Comparison of ENCODE assay signal across 28 cellular contexts in genomic region chr21:14871861-14872260, GRCh38.
"Had no signal": no experiment of that assay in that cellular context is flagged by ENCODE, and none has a peak within 500 bp of the region (broad histone marks: within the 10 kb centered on the region; RNA-seq: fewer than 3 reads in every experiment).

No MANE protein-coding gene starts in this region.

- H3K27me3 Mint-ChIP-seq: activated CD4-positive, alpha-beta T cell treated with anti-CD3 and anti-CD28 coated beads, Interleukin-2, amount 10 ng/mL, durations not matched to agents 7 days and 5 days had no signal

- ATAC-seq: activated naive CD4-positive, alpha-beta T cell treated with anti-CD3 and anti-CD28 coated beads, Interleukin-2, amount 50 U/mL, for 72 hours; activated T-cell treated with anti-CD3 and anti-CD28 coated beads, Interleukin-2, amount 50 U/mL, for 72 hours; gastroesophageal sphincter; WTC11 had no signal

- H3K36me3 ChIP-seq: ascending aorta, breast epithelium, cardiac muscle cell, colonic mucosa, esophagus squamous epithelium, gastroesophageal sphincter had no signal

- H3K9me3 ChIP-seq: ascending aorta, breast epithelium, colonic mucosa, esophagus squamous epithelium, gastroesophageal sphincter had no signal

- H3K4me1 ChIP-seq: ascending aorta, colonic mucosa had no signal

- H3K4me3 ChIP-seq: ascending aorta, breast epithelium, cardiac muscle cell, colonic mucosa, esophagus squamous epithelium, gastroesophageal sphincter had no signal

- H3K36me3 Mint-ChIP-seq: activated naive CD4-positive, alpha-beta T cell treated with anti-CD3 and anti-CD28 coated beads, Interleukin-2, amount 10 ng/mL, durations not matched to agents 7 days and 5 days; activated naive CD4-positive, alpha-beta T cell treated with anti-CD3 and anti-CD28 coated beads, Interleukin-2, amount 50 U/mL, for 72 hours; activated naive CD8-positive, alpha-beta T cell treated with anti-CD3 and anti-CD28 coated beads, Interleukin-2, amount 10 ng/mL, durations not matched to agents 7 days and 5 days; brain; WTC11 had no signal

- H3K27ac ChIP-seq: ascending aorta, breast epithelium, cardiac muscle cell, colonic mucosa, epithelial cell of prostate, esophagus squamous epithelium, gastroesophageal sphincter had no signal

- DNase-seq: activated CD4-positive, alpha-beta memory T cell treated with anti-CD3 and anti-CD28 coated beads, Interleukin-2, amount 10 ng/mL, durations not matched to agents 7 days and 5 days; activated CD4-positive, alpha-beta T cell treated with anti-CD3 and anti-CD28 coated beads for 1 hour; activated CD4-positive, alpha-beta T cell treated with anti-CD3 and anti-CD28 coated beads for 4 hours; activated CD4-positive, alpha-beta T cell treated with anti-CD3 and anti-CD28 coated beads, Interleukin-2, amount 10 ng/mL, durations not matched to agents 7 days and 5 days; activated CD4-positive, alpha-beta T cell treated with anti-CD3 and anti-CD28 coated beads, Interleukin-2, amount 50 U/mL, for 4 hours; activated CD8-positive, alpha-beta memory T cell treated with anti-CD3 and anti-CD28 coated beads, Interleukin-2, amount 50 U/mL, for 48 hours; activated gamma-delta T cell; activated naive CD4-positive, alpha-beta T cell; activated naive CD4-positive, alpha-beta T cell treated with anti-CD3 and anti-CD28 coated beads, Interleukin-2, amount 10 ng/mL, durations not matched to agents 7 days and 5 days; activated naive CD8-positive, alpha-beta T cell treated with anti-CD3 and anti-CD28 coated beads, Interleukin-2, amount 10 ng/mL, durations not matched to agents 7 days and 5 days; activated T-cell treated with anti-CD3 and anti-CD28 coated beads for 4 hours; activated T-cell treated with anti-CD3 and anti-CD28 coated beads, Interleukin-2, amount 50 U/mL, for 24 hours; activated T-cell treated with anti-CD3 and anti-CD28 coated beads, Interleukin-2, amount 50 U/mL, for 72 hours; central memory CD4-positive, alpha-beta T cell; cerebellar nuclear complex; colonic mucosa; effector CD8-positive, alpha-beta T cell; esophagus squamous epithelium; foreskin melanocyte; T-helper 2 cell had no signal

- H3K27ac Mint-ChIP-seq: activated CD4-positive, alpha-beta memory T cell treated with anti-CD3 and anti-CD28 coated beads, Interleukin-2, amount 10 ng/mL, durations not matched to agents 7 days and 5 days; activated CD4-positive, alpha-beta T cell treated with anti-CD3 and anti-CD28 coated beads, Interleukin-2, amount 10 ng/mL, durations not matched to agents 7 days and 5 days; activated naive CD4-positive, alpha-beta T cell treated with anti-CD3 and anti-CD28 coated beads, Interleukin-2, amount 10 ng/mL, durations not matched to agents 7 days and 5 days; activated naive CD4-positive, alpha-beta T cell treated with anti-CD3 and anti-CD28 coated beads, Interleukin-2, amount 50 U/mL, for 72 hours; activated naive CD8-positive, alpha-beta T cell treated with anti-CD3 and anti-CD28 coated beads, Interleukin-2, amount 10 ng/mL, durations not matched to agents 7 days and 5 days; activated T-cell treated with anti-CD3 and anti-CD28 coated beads, Interleukin-2, amount 50 U/mL, for 24 hours; activated T-cell treated with anti-CD3 and anti-CD28 coated beads, Interleukin-2, amount 50 U/mL, for 72 hours; brain; WTC11 had no signal

- H3K4me3 Mint-ChIP-seq: activated CD4-positive, alpha-beta memory T cell treated with anti-CD3 and anti-CD28 coated beads, Interleukin-2, amount 10 ng/mL, durations not matched to agents 7 days and 5 days; activated CD4-positive, alpha-beta T cell treated with anti-CD3 and anti-CD28 coated beads, Interleukin-2, amount 10 ng/mL, durations not matched to agents 7 days and 5 days; activated naive CD4-positive, alpha-beta T cell treated with anti-CD3 and anti-CD28 coated beads, Interleukin-2, amount 10 ng/mL, durations not matched to agents 7 days and 5 days; activated naive CD8-positive, alpha-beta T cell treated with anti-CD3 and anti-CD28 coated beads, Interleukin-2, amount 10 ng/mL, durations not matched to agents 7 days and 5 days; activated T-cell treated with anti-CD3 and anti-CD28 coated beads, Interleukin-2, amount 50 U/mL, for 24 hours; activated T-cell treated with anti-CD3 and anti-CD28 coated beads, Interleukin-2, amount 50 U/mL, for 72 hours; brain; WTC11 had no signal

- H3K9me3 Mint-ChIP-seq: activated CD4-positive, alpha-beta memory T cell treated with anti-CD3 and anti-CD28 coated beads, Interleukin-2, amount 10 ng/mL, durations not matched to agents 7 days and 5 days; activated CD4-positive, alpha-beta T cell treated with anti-CD3 and anti-CD28 coated beads, Interleukin-2, amount 10 ng/mL, durations not matched to agents 7 days and 5 days; activated naive CD4-positive, alpha-beta T cell treated with anti-CD3 and anti-CD28 coated beads, Interleukin-2, amount 10 ng/mL, durations not matched to agents 7 days and 5 days; activated naive CD4-positive, alpha-beta T cell treated with anti-CD3 and anti-CD28 coated beads, Interleukin-2, amount 50 U/mL, for 72 hours; activated naive CD8-positive, alpha-beta T cell treated with anti-CD3 and anti-CD28 coated beads, Interleukin-2, amount 10 ng/mL, durations not matched to agents 7 days and 5 days; activated T-cell treated with anti-CD3 and anti-CD28 coated beads, Interleukin-2, amount 50 U/mL, for 24 hours; activated T-cell treated with anti-CD3 and anti-CD28 coated beads, Interleukin-2, amount 50 U/mL, for 72 hours; brain; WTC11 had no signal

- H3K27me3 ChIP-seq: ascending aorta, breast epithelium, cardiac muscle cell, colonic mucosa, esophagus squamous epithelium, gastroesophageal sphincter had no signal

- H3K4me1 Mint-ChIP-seq: activated CD4-positive, alpha-beta T cell treated with anti-CD3 and anti-CD28 coated beads, Interleukin-2, amount 10 ng/mL, durations not matched to agents 7 days and 5 days; activated naive CD4-positive, alpha-beta T cell treated with anti-CD3 and anti-CD28 coated beads, Interleukin-2, amount 10 ng/mL, durations not matched to agents 7 days and 5 days; activated naive CD8-positive, alpha-beta T cell treated with anti-CD3 and anti-CD28 coated beads, Interleukin-2, amount 10 ng/mL, durations not matched to agents 7 days and 5 days had no signal
